Comparison of ENCODE assay signal across 8 cellular contexts in genomic region chr19:18522862-18523440, GRCh38. TPM values are rescaled to one million over a fixed set of nuclear protein-coding genes. Genes with fewer than 3 reads are reported as not detected.
DNase-seq lines count a peak whose midpoint lies in the region; ATAC-seq, FAIRE-seq and TF ChIP-seq lines count a peak whose summit lies in the region.
"Not testable (repeated sequence)": the region's sequence is repeated elsewhere in the genome, so short reads cannot be mapped to it uniquely, and the experiment has no call there.

No MANE protein-coding gene starts in this region.

- peak overlapping the region; percentile 54 for H3K9ac ChIP-seq in HUES6 (ENCODE audit: low read length)
- not testable (repeated sequence) for H3K9ac ChIP-seq in H1 (replicated peaks in 1 of 4; ENCODE audit: extremely low read depth in 1 of 4, low read depth in 3 of 4, low read length in 3 of 4); liver (ENCODE audit: low read depth in 1 of 2, low read length in 2 of 2); trophoblast cell (ENCODE audit: low read length)

- H2BK20ac ChIP-seq in H1 (ENCODE audit: low read length), result not testable (repeated sequence)

- H4K8ac ChIP-seq in H1 (ENCODE audit: extremely low read depth, insufficient read depth, low read length), result not testable (repeated sequence)
- H4K8ac ChIP-seq in trophoblast cell (ENCODE audit: low read depth, low read length), result peak overlapping the region; percentile 35

- 90% methylated on average over 17 of the region's 19 CpGs; no CpG with 5 or more reads in 1 of the 2 experiments for WGBS in H1 (ENCODE audit: extremely low coverage in 1 of 2, insufficient coverage in 1 of 2, insufficient read length in 1 of 2, insufficient replicate concordance in 2 of 2, low coverage in 1 of 2, low lambda C conversion rate in 2 of 2, missing lambda C conversion rate in 1 of 2), 2 experiments
- 53% methylated on average over 19 of the region's 19 CpGs for WGBS in liver
- WGBS in trophoblast cell (ENCODE audit: extremely low coverage, insufficient coverage, insufficient read length), result no CpG with 5 or more reads among the region's 19 CpGs
- WGBS in transverse colon (ENCODE audit: low coverage in 1 of 2), 2 donors, result 64 to 66% methylated on average over 8 to 19 of the region's 19 CpGs

- not testable (repeated sequence) for H3K27me3 Mint-ChIP-seq in CD14-positive monocyte (ENCODE audit: low read depth in 3 of 3); T-cell; activated naive CD8-positive, alpha-beta T cell

- not testable (repeated sequence) for H3K18ac ChIP-seq in H1 (ENCODE audit: extremely low read depth, low read length); trophoblast cell (ENCODE audit: low read length)

- H4K12ac ChIP-seq in trophoblast cell (ENCODE audit: low read depth, low read length), result not testable (repeated sequence)

- intact Hi-C loops in CD14-positive monocyte (cut with micrococcal nuclease), result loop anchor here (1.0 to 5.0 kb wide), 7 partner anchors 34 to 394 kb away; partner anchors contain the start of genes KXD1 (in 2 of the 2), COPE (in 1 of the 2), DDX49 (in 1 of the 2) and KLHL26 (in 1 of the 2)
- intact Hi-C loops in transverse colon (cut with DNase I; ENCODE audit: low total_unique reads), result not testable (repeated sequence)

- DNase-seq in CD14-positive monocyte (ENCODE audit: low spot score); T-cell; H1 (ENCODE audit: low read depth in 1 of 2, low spot score in 2 of 2); trophoblast cell; transverse colon: not testable (repeated sequence)

- not testable (repeated sequence) for H3K56ac ChIP-seq in H1 (replicated peaks; ENCODE audit: insufficient read length, low read depth, low read length)

- FAIRE-seq in H1 (lab: Jason Lieb, UNC), result not testable (repeated sequence)

- POLR2A ChIA-PET in T-cell (lab: Charles Lee), result interaction anchor here (0.6 to 1.8 kb wide), 3 partner anchors 31 to 1888 kb away, joined by 4 to 21 read pairs (median 6); partner anchors contain the start of gene UBA52 (in 1 of the 2)
- POLR2A ChIA-PET in H1 (lab: Charles Lee; ENCODE audit: partially characterized antibody), result interaction anchor here (0.5 to 4.0 kb wide), 10 partner anchors 10 to 243 kb away, joined by 3 to 19 read pairs (median 4); partner anchors contain the start of gene UBA52

- H3K27me3 ChIP-seq in HUES6 (ENCODE audit: control insufficient read depth, insufficient read depth, low read length); H1 (replicated peaks in 1 of 4; ENCODE audit: control insufficient read depth in 3 of 4, extremely low read depth in 1 of 4, insufficient read depth in 3 of 4, low read length in 3 of 4); liver (ENCODE audit: control insufficient read depth in 4 of 4, insufficient read depth in 4 of 4, low read length in 3 of 4); trophoblast cell (ENCODE audit: insufficient read depth, low read length); transverse colon: not testable (repeated sequence)

- H2BK15ac ChIP-seq in H1 (ENCODE audit: low read length), result not testable (repeated sequence)

- not testable (repeated sequence) for H2AFZ ChIP-seq in H1 (ENCODE audit: low read length); trophoblast cell (ENCODE audit: insufficient read depth, low read length, poor library complexity)

- TF ChIP-seq POLR2A in H1 (IDR thresholded peaks at IDR 0.05; ENCODE audit: control extremely low read depth in 1 of 2, low read depth in 2 of 2, low read length in 2 of 2); transverse colon (IDR thresholded peaks at IDR 0.05): not testable (repeated sequence)

- not testable (repeated sequence) for H2AK5ac ChIP-seq in H1 (ENCODE audit: low read depth, low read length); trophoblast cell (ENCODE audit: low read length)

- CTCF ChIA-PET in T-cell (lab: Charles Lee) (interaction anchor here in 1 of 2 donors (0.7 to 1.7 kb wide), 4 partner anchors 34 to 309 kb away, joined by 3 to 11 read pairs (median 6); partner anchors contain the start of genes KXD1 and UBA52), H1 (lab: Charles Lee; ENCODE audit: partially characterized antibody) (interaction anchor here (0.7 to 32.9 kb wide), 11 partner anchors 8 to 689 kb away, joined by 3 to 458 read pairs (median 4); partner anchors contain the start of gene FKBP8)

- not testable (repeated sequence) for H4K91ac ChIP-seq in H1 (replicated peaks; ENCODE audit: insufficient read length, low read length); trophoblast cell (ENCODE audit: low read depth, low read length)

- not testable (repeated sequence) for H2BK12ac ChIP-seq in H1 (ENCODE audit: low read depth, low read length); trophoblast cell (ENCODE audit: low read length)

- not testable (repeated sequence) for H3K79me1 ChIP-seq in H1 (ENCODE audit: low read depth, low read length)
- peaks cover 19% of the 10 kb centered on the region for H3K79me1 ChIP-seq in trophoblast cell (ENCODE audit: low read length)

- not testable (repeated sequence) for H3K9me3 ChIP-seq in HUES6 (ENCODE audit: control insufficient read depth, insufficient read depth, low read depth, low read length); H1 (ENCODE audit: insufficient read depth in 2 of 2, low read depth in 1 of 2, low read length in 1 of 2); liver (ENCODE audit: control insufficient read depth in 4 of 4, low read length in 3 of 4); trophoblast cell (ENCODE audit: insufficient read depth, low read depth, low read length); transverse colon

- not testable (repeated sequence) for H3K27ac ChIP-seq in HUES6 (ENCODE audit: low read depth, low read length); H1 (ENCODE audit: low read depth, low read length); trophoblast cell (ENCODE audit: low read depth, low read length)
- H3K27ac ChIP-seq in liver (ENCODE audit: low read depth in 1 of 2, low read length in 2 of 2), result peak overlapping the region; percentile 31 to 49
- H3K27ac ChIP-seq in transverse colon, result peak overlapping the region; percentile 60 to 100 (median 81)

- not testable (repeated sequence) for H3K9me3 Mint-ChIP-seq in CD14-positive monocyte; T-cell; activated naive CD8-positive, alpha-beta T cell (ENCODE audit: low read depth)

- not testable (repeated sequence) for H3K4ac ChIP-seq in H1 (replicated peaks; ENCODE audit: insufficient read length, low read depth, low read length); trophoblast cell (ENCODE audit: low read depth, low read length)

- TF ChIP-seq EP300 in H1 (IDR thresholded peaks at IDR 0.05; ENCODE audit: borderline replicate concordance in 1 of 2, low read depth in 2 of 2, low read length in 2 of 2); transverse colon (IDR thresholded peaks at IDR 0.05; ENCODE audit: low read depth): not testable (repeated sequence)

- not testable (repeated sequence) for H3K23ac ChIP-seq in H1 (ENCODE audit: insufficient read length); trophoblast cell (ENCODE audit: low read length)

- ATAC-seq in T-cell (replicated peaks in 1 of 4), result not testable (repeated sequence)

- TF ChIP-seq CTCF in CD14-positive monocyte (IDR thresholded peaks at IDR 0.05); H1 (IDR thresholded peaks at IDR 0.05; ENCODE audit: control extremely low read depth in 1 of 3, insufficient read depth in 1 of 3, low read depth in 1 of 3, low read length in 3 of 3); liver (IDR thresholded peaks at IDR 0.05; ENCODE audit: low read depth, low read length, missing input control); transverse colon (IDR thresholded peaks at IDR 0.05): not testable (repeated sequence)

- not testable (repeated sequence) for H4K5ac ChIP-seq in H1 (ENCODE audit: insufficient read length, low read depth, low read length)

- not testable (repeated sequence) for H3K4me1 ChIP-seq in HUES6 (ENCODE audit: control insufficient read depth, insufficient read depth, low read length); H1 (replicated peaks in 1 of 4; ENCODE audit: control insufficient read depth in 3 of 4, insufficient read depth in 4 of 4, low read length in 3 of 4); trophoblast cell (ENCODE audit: control insufficient read depth in 1 of 2, insufficient read depth in 2 of 2, low read length in 2 of 2)
- H3K4me1 ChIP-seq in liver (ENCODE audit: control insufficient read depth in 4 of 4, insufficient read depth in 4 of 4, low read length in 3 of 4) (peaks cover 3 to 18% (median 7%) of the 10 kb centered on the region in 4 donors), transverse colon (peaks cover 8 to 30% (median 19%) of the 10 kb centered on the region in 4 donors)

- H2BK120ac ChIP-seq in H1 (replicated peaks; ENCODE audit: low read depth, low read length); trophoblast cell (ENCODE audit: insufficient read depth, low read length, poor library complexity): not testable (repeated sequence)

- H3K4me1 Mint-ChIP-seq in CD14-positive monocyte, result peaks cover 38% of the 10 kb centered on the region
- peaks cover 15 to 25% (median 21%) of the 10 kb centered on the region in 3 donors for H3K4me1 Mint-ChIP-seq in T-cell
- peaks cover 16% of the 10 kb centered on the region for H3K4me1 Mint-ChIP-seq in activated naive CD8-positive, alpha-beta T cell (ENCODE audit: low read depth)

- H3K14ac ChIP-seq in H1 (ENCODE audit: insufficient read length); trophoblast cell (ENCODE audit: low read length): not testable (repeated sequence)

- in situ Hi-C loops in transverse colon (cut with MboI; ENCODE audit: low pct_ligation_motif_present in 1 of 4, low pct_unique_long_range_greater_than_20kb in 1 of 4, low sequenced_read_pairs in 3 of 4), result not testable (repeated sequence)

- not testable (repeated sequence) for H3K36me3 ChIP-seq in HUES6 (ENCODE audit: control insufficient read depth, insufficient read depth, low read length); H1 (ENCODE audit: control insufficient read depth in 2 of 4, insufficient read depth in 4 of 4, low read length in 3 of 4); liver (ENCODE audit: control insufficient read depth in 4 of 4, insufficient read depth in 3 of 4, low read depth in 1 of 4, low read length in 3 of 4); trophoblast cell (ENCODE audit: control insufficient read depth in 1 of 2, insufficient read depth in 2 of 2, low read length in 2 of 2); transverse colon

- not testable (repeated sequence) for H2BK5ac ChIP-seq in H1 (ENCODE audit: low read depth, low read length); trophoblast cell (ENCODE audit: low read depth, low read length, poor library complexity)

- H3K27ac Mint-ChIP-seq in CD14-positive monocyte (peak overlapping the region; percentile 84 to 98 (median 94)), T-cell (peak overlapping the region; percentile 93 to 96)
- H3K27ac Mint-ChIP-seq in activated naive CD8-positive, alpha-beta T cell, result peak overlapping the region; percentile 94

- H3K4me2 ChIP-seq in H1 (ENCODE audit: insufficient read depth in 1 of 2, low read depth in 2 of 2, low read length in 2 of 2) (peak overlapping the region; percentile 20 to 69; a peak in 2 of 4 replicates), trophoblast cell (ENCODE audit: low read length) (peak overlapping the region; percentile 51)

- H3K4me3 Mint-ChIP-seq in CD14-positive monocyte, result peak overlapping the region; percentile 55 to 100
- H3K4me3 Mint-ChIP-seq in T-cell, result peak overlapping the region in 2 of 3 donors; percentile 91 to 95
- H3K4me3 Mint-ChIP-seq in activated naive CD8-positive, alpha-beta T cell, result peak overlapping the region; percentile 32

- H3K36me3 Mint-ChIP-seq in CD14-positive monocyte; T-cell; activated naive CD8-positive, alpha-beta T cell: not testable (repeated sequence)

- TF ChIP-seq RAD21 in H1 (IDR thresholded peaks at IDR 0.05 in 1 of 2, conservative IDR thresholded peaks at IDR 0.05 in 1 of 2; ENCODE audit: low read depth in 2 of 2, low read length in 2 of 2); liver (IDR thresholded peaks at IDR 0.05): not testable (repeated sequence)

- H3K79me2 ChIP-seq in H1 (ENCODE audit: control insufficient read depth in 1 of 2, insufficient read depth in 2 of 2, low read length in 2 of 2) (peaks cover 0 to 23% of the 10 kb centered on the region in 2 experiments; a peak in 2 of 4 replicates), trophoblast cell (ENCODE audit: control insufficient read depth, insufficient read depth, low read length, poor library complexity) (peaks cover 16% of the 10 kb centered on the region)

- H3K4me3 ChIP-seq in HUES6 (ENCODE audit: low read depth, low read length); liver (ENCODE audit: low read depth in 1 of 3, low read length in 3 of 3); trophoblast cell (ENCODE audit: low read depth, low read length): not testable (repeated sequence)
- H3K4me3 ChIP-seq in H1 (ENCODE audit: extremely low read depth in 1 of 4, insufficient read depth in 2 of 4, low read depth in 3 of 4, low read length in 4 of 4) (peak overlapping the region in 1 of 4 experiments; percentile 98; a peak in 2 of 8 replicates), transverse colon (peak overlapping the region in 1 of 4 donors; percentile 24)

- not testable (repeated sequence) for H4K20me1 ChIP-seq in H1 (replicated peaks in 1 of 2; ENCODE audit: control insufficient read depth in 1 of 2, insufficient read depth in 2 of 2, low read length in 2 of 2)

- not testable (repeated sequence) for H3K23me2 ChIP-seq in H1 (ENCODE audit: low read depth, low read length)

RNA-seq across cellular contexts. Expression of gene ELL, which starts 1.1 kb away (rescaled TPM):
- 10 to 100 TPM; 12.2 to 12.6 TPM for polyA plus RNA-seq in CD14-positive monocyte
- total RNA-seq in T-cell, result 10 to 100 TPM; 27.2 to 46.4 (median 33.4) TPM
- total RNA-seq in H1 (2021; fragmentation: NEBNext Ultra II Directional; extraction: Animal tissue kit (Norgen Biotek cat#: 25700)), result 10.2 and 10.5 TPM in 2 replicates
- 5.2 and 8.8 TPM in 2 replicates for polyA plus RNA-seq in H1 (2011; rRNA removed)
- polyA plus RNA-seq in H1 (2011; cell fraction: cytosol; rRNA removed), result 6.5 TPM
- 12.6 TPM for polyA plus RNA-seq in H1 (2011; cell fraction: nucleus; rRNA removed)
- 4.6 to 7.6 TPM (median 7.4 TPM) in 4 replicates for polyA plus RNA-seq in H1 (2012, experiment 1 of 2)
- polyA plus RNA-seq in H1 (2012, experiment 2 of 2), result 6.4 TPM
- polyA plus RNA-seq in H1 (2013, experiment 1 of 2), result 5.6 TPM
- polyA plus RNA-seq in H1 (2013, experiment 2 of 2), result 6.2 TPM
- 3.6 and 5.4 TPM in 2 replicates for polyA minus RNA-seq in H1 (2011; rRNA and poly(A)+ RNA removed)
- 6.4 TPM for polyA minus RNA-seq in H1 (2011; cell fraction: cytosol; rRNA and poly(A)+ RNA removed)
- 10.7 TPM for polyA minus RNA-seq in H1 (2011; cell fraction: nucleus; rRNA and poly(A)+ RNA removed)
- total RNA-seq in liver, result 10 to 100 TPM in 1 of 2 donors, 1 to 10 TPM in 1; 7.6 to 10.5 TPM
- 1 to 10 TPM; 4.5 to 5.6 TPM for polyA plus RNA-seq in liver
- polyA plus RNA-seq in trophoblast cell (2013), result 26.7 and 26.8 TPM in 2 replicates
- total RNA-seq in transverse colon, result 10 to 100 TPM; 16.2 to 72.2 (median 18.0) TPM

RNA-seq across cellular contexts. Expression of gene FKBP8, which starts 20.4 kb away (rescaled TPM):
- polyA plus RNA-seq in CD14-positive monocyte, result 10 to 100 TPM; 78.0 to 81.2 TPM
- 100 to 1,000 TPM; 158 to 282 (median 244) TPM for total RNA-seq in T-cell
- 264 and 273 TPM in 2 replicates for total RNA-seq in H1 (2021; fragmentation: NEBNext Ultra II Directional; extraction: Animal tissue kit (Norgen Biotek cat#: 25700))
- 309 and 441 TPM in 2 replicates for polyA plus RNA-seq in H1 (2011; rRNA removed)
- polyA plus RNA-seq in H1 (2011; cell fraction: cytosol; rRNA removed), result 383 TPM
- polyA plus RNA-seq in H1 (2011; cell fraction: nucleus; rRNA removed), result 364 TPM
- polyA plus RNA-seq in H1 (2012, experiment 1 of 2), result 208 to 378 TPM (median 354 TPM) in 4 replicates
- 339 TPM for polyA plus RNA-seq in H1 (2012, experiment 2 of 2)
- 164 TPM for polyA plus RNA-seq in H1 (2013, experiment 1 of 2)
- polyA plus RNA-seq in H1 (2013, experiment 2 of 2), result 163 TPM
- 84.8 and 104 TPM in 2 replicates for polyA minus RNA-seq in H1 (2011; rRNA and poly(A)+ RNA removed)
- polyA minus RNA-seq in H1 (2011; cell fraction: cytosol; rRNA and poly(A)+ RNA removed), result 178 TPM
- polyA minus RNA-seq in H1 (2011; cell fraction: nucleus; rRNA and poly(A)+ RNA removed), result 121 TPM
- 100 to 1,000 TPM in 1 of 2 donors, 10 to 100 TPM in 1; 75.8 to 225 TPM for total RNA-seq in liver
- 100 to 1,000 TPM in 1 of 2 donors, 10 to 100 TPM in 1; 59.1 to 126 TPM for polyA plus RNA-seq in liver
- polyA plus RNA-seq in trophoblast cell (2013), result 152 and 154 TPM in 2 replicates
- 100 to 1,000 TPM; 267 to 318 (median 275) TPM for total RNA-seq in transverse colon

RNA-seq across cellular contexts. Expression of gene KXD1, which starts 34.7 kb away (rescaled TPM):
- polyA plus RNA-seq in CD14-positive monocyte (10 to 100 TPM; 74.4 to 87.9 TPM), H1 (2011; rRNA removed) (267 and 305 TPM in 2 replicates), liver (10 to 100 TPM; 39.9 to 53.6 TPM)
- total RNA-seq in T-cell (100 to 1,000 TPM in 1 of 5 donors, 10 to 100 TPM in 4; 73.1 to 112 (median 95.8) TPM), liver (10 to 100 TPM; 31.8 to 47.0 TPM), transverse colon (100 to 1,000 TPM in 2 of 4 donors, 10 to 100 TPM in 2; 62.1 to 195 (median 98.0) TPM)
- 113 and 115 TPM in 2 replicates for total RNA-seq in H1 (2021; fragmentation: NEBNext Ultra II Directional; extraction: Animal tissue kit (Norgen Biotek cat#: 25700))
- polyA plus RNA-seq in H1 (2011; cell fraction: cytosol; rRNA removed), result 232 TPM
- polyA plus RNA-seq in H1 (2011; cell fraction: nucleus; rRNA removed), result 245 TPM
- 126 to 174 TPM (median 161 TPM) in 4 replicates for polyA plus RNA-seq in H1 (2012, experiment 1 of 2)
- polyA plus RNA-seq in H1 (2012, experiment 2 of 2), result 190 TPM
- 119 TPM for polyA plus RNA-seq in H1 (2013, experiment 1 of 2)
- polyA plus RNA-seq in H1 (2013, experiment 2 of 2), result 117 TPM
- polyA minus RNA-seq in H1 (2011; rRNA and poly(A)+ RNA removed), result 123 and 134 TPM in 2 replicates
- 108 TPM for polyA minus RNA-seq in H1 (2011; cell fraction: cytosol; rRNA and poly(A)+ RNA removed)
- 57.9 TPM for polyA minus RNA-seq in H1 (2011; cell fraction: nucleus; rRNA and poly(A)+ RNA removed)
- polyA plus RNA-seq in trophoblast cell (2013), result 112 and 120 TPM in 2 replicates

RNA-seq across cellular contexts. Expression of gene UBA52, which starts 48.7 kb away (rescaled TPM):
- polyA plus RNA-seq in CD14-positive monocyte (100 to 1,000 TPM; 832 to 896 TPM), H1 (2011; rRNA removed) (2,924 and 5,409 TPM in 2 replicates), liver (100 to 1,000 TPM; 382 to 647 TPM)
- total RNA-seq in T-cell (1,000 to 10,000 TPM; 1,917 to 2,053 (median 1,972) TPM), liver (100 to 1,000 TPM; 324 to 585 TPM), transverse colon (100 to 1,000 TPM; 421 to 735 (median 566) TPM)
- total RNA-seq in H1 (2021; fragmentation: NEBNext Ultra II Directional; extraction: Animal tissue kit (Norgen Biotek cat#: 25700)), result 1,331 and 1,340 TPM in 2 replicates
- polyA plus RNA-seq in H1 (2011; cell fraction: cytosol; rRNA removed), result 3,548 TPM
- polyA plus RNA-seq in H1 (2011; cell fraction: nucleus; rRNA removed), result 1,787 TPM
- polyA plus RNA-seq in H1 (2012, experiment 1 of 2), result 2,370 to 2,796 TPM (median 2,589 TPM) in 4 replicates
- polyA plus RNA-seq in H1 (2012, experiment 2 of 2), result 3,432 TPM
- 1,517 TPM for polyA plus RNA-seq in H1 (2013, experiment 1 of 2)
- 1,516 TPM for polyA plus RNA-seq in H1 (2013, experiment 2 of 2)
- 1,852 and 1,905 TPM in 2 replicates for polyA minus RNA-seq in H1 (2011; rRNA and poly(A)+ RNA removed)
- 518 TPM for polyA minus RNA-seq in H1 (2011; cell fraction: cytosol; rRNA and poly(A)+ RNA removed)
- 613 TPM for polyA minus RNA-seq in H1 (2011; cell fraction: nucleus; rRNA and poly(A)+ RNA removed)
- polyA plus RNA-seq in trophoblast cell (2013), result 1,411 and 1,415 TPM in 2 replicates

Comparison
In these comparisons a context has a peak if more than half of its experiments do, and no peak if none do; other contexts are left out.
1. H3K4me3 Mint-ChIP-seq: peak in every context shown above with its lines; median percentile 93 in T-cell; 78 in CD14-positive monocyte; 32 in activated naive CD8-positive, alpha-beta T cell.